Comparison of ENCODE assay signal across 9 cellular contexts in the genomic region with DNA sequence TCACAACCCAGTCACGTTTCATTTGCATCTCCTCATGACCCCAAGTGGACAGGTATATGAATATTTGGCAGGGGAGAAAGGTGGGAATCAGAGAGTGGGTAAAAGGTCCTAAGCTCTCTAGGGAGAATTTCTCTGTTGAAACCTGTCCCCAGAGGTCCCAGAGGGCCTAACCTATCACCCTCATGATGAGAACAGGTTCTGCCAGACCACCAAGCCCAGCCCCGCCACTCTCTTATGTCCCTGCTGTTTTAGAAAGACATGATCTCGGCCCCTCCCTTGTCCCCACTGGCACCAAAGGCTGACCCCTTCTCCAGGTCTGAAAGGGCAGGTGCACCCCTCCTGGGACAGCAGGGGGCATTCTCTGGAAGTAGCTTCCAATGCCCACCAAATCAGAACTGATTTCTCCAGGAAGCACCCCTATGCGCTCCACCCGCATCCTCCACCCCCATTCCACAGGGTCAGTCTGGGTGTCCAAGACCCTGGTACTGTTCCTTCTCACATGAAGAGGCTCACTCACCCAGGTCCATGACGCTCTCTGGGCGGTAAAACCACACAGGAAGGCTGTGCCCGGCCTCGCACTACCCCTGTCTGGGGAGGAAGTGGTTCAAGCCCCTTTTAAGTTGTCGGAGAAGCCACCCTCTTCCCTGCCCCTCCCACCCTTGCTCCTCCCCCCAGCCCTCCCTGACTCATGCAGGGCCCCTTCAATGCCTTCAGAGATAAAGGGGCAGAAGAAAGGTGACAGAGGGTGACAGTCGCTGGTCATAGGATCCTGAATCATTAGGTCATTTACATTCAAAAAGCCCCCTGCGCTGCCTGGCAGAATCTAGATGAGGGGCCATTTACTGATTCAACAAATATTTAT. TPM values are rescaled to one million over a fixed set of nuclear protein-coding genes. Genes with fewer than 3 reads are reported as not detected.
A peak's percentile ranks its signal among the peaks of the same experiment; 100 is the strongest.
DNase-seq lines count a peak whose midpoint lies in the region; ATAC-seq, FAIRE-seq and TF ChIP-seq lines count a peak whose summit lies in the region.
"Had no signal": no experiment of that assay in that cellular context is flagged by ENCODE, and none has a peak within 500 bp of the region (broad histone marks: within the 10 kb centered on the region; RNA-seq: fewer than 3 reads in every experiment).

TSS of gene CCR7 (minus strand) at position 590 of the 862 bp plus-strand sequence. CDS start at position 527, 63 bp downstream.

- TF ChIP-seq RAD21 in GM12878 (IDR thresholded peaks at IDR 0.05; ENCODE audit: insufficient read depth, low read depth, low read length), result 0 out of 2 replicates have a peak, but pooled peaks have one; percentile 7

- in situ Hi-C loops in GM12878 (cut with MboI), result loop anchor here (5.0 kb wide), 1 partner anchor 37 kb away; no protein-coding TSS in a partner anchor

- H3K4me3 ChIP-seq in GM12878, result peak within 1 kb of the TSS; percentile 93
- no peak within 1 kb of the TSS for H3K4me3 ChIP-seq in dorsolateral prefrontal cortex

- POLR2A ChIA-PET in GM12878 (lab: Charles Lee), result interaction anchor here (0.6 to 9.5 kb wide), 12 partner anchors 11 to 57 kb away, joined by 3 to 97 read pairs (median 18); no protein-coding TSS in a partner anchor

- H2AFZ ChIP-seq in GM12878 (ENCODE audit: control insufficient read depth, low read depth, low read length), result no peak within 1 kb of the TSS

- TF ChIP-seq EP300 in GM12878 (IDR thresholded peaks at IDR 0.05; ENCODE audit: borderline replicate concordance in 1 of 2, control insufficient read depth in 1 of 2, low read depth in 2 of 2, low read length in 2 of 2), result peak; percentile 12 to 51; a peak in 1 of 4 replicates

- RAD21 ChIA-PET in GM12878 (lab: Charles Lee; ENCODE audit: unreplicated experiment), result interaction anchor here (1.3 to 21.1 kb wide), 8 partner anchors 12 to 147 kb away, joined by 4 to 514 read pairs (median 70); partner anchors contain the start of gene TOP2A

- peaks cover 25% of the 10 kb centered on the region for H3K4me1 ChIP-seq in GM12878 (ENCODE audit: control insufficient read depth, insufficient read depth, low read length)

- H3K4me2 ChIP-seq in GM12878 (ENCODE audit: control insufficient read depth, insufficient read depth), result peak within 1 kb of the TSS; percentile 83

- H3K9me3 ChIP-seq in GM12878 (replicated peaks; ENCODE audit: control insufficient read depth, insufficient read depth, low read length), result peaks cover 18% of the 10 kb centered on the region

- TF ChIP-seq CTCF in GM12878 (IDR thresholded peaks at IDR 0.05 in 2 of 3, conservative IDR thresholded peaks at IDR 0.05 in 1 of 3; ENCODE audit: control insufficient read depth in 2 of 3, extremely low read depth in 1 of 3, insufficient read depth in 1 of 3, low read depth in 3 of 3, low read length in 3 of 3) (peak in 2 of 3 experiments; percentile 16 to 24; a peak in 2 of 6 replicates), dorsolateral prefrontal cortex (IDR thresholded peaks at IDR 0.05 in 54 of 56, conservative IDR thresholded peaks at IDR 0.05 in 2 of 56; ENCODE audit: low read depth in 1 of 56, partially characterized antibody in 56 of 56) (no peak)

- peak; percentile 72 for DNase-seq in activated CD4-positive, CD25-positive, alpha-beta regulatory T cell treated with anti-CD3 and anti-CD28 coated beads, Interleukin-2, amount 50 U/mL, for 72 hours
- DNase-seq in GM12878 (ENCODE audit: low read depth, low spot score), result no peak
- DNase-seq in stimulated activated CD8-positive, alpha-beta memory T cell treated with anti-CD3 and anti-CD28 coated beads, Interleukin-12 subunit alpha, Interleukin-12 subunit beta, amount 100 ng/mL, for 4 hours (ENCODE audit: low read depth), result peak; percentile 67
- no peak for DNase-seq in dorsolateral prefrontal cortex

- SMC1A ChIA-PET in GM12878 (lab: Charles Lee; ENCODE audit: uncharacterized antibody, unreplicated experiment), result interaction anchor here (0.9 to 21.2 kb wide), 10 partner anchors 12 to 55 kb away, joined by 3 to 430 read pairs (median 56); no protein-coding TSS in a partner anchor

- ATAC-seq in GM12878, result peak; percentile 44
- no peak for ATAC-seq in HG02840 (IDR thresholded peaks at IDR 0.05; ENCODE audit: low FRiP score, unreplicated experiment)
- no peak for ATAC-seq in HG02571 (IDR thresholded peaks at IDR 0.05; ENCODE audit: unreplicated experiment)
- no peak for ATAC-seq in GM21723 (IDR thresholded peaks at IDR 0.05; ENCODE audit: unreplicated experiment)

- H3K27me3 ChIP-seq in GM12878 (replicated peaks in 1 of 2; ENCODE audit: control insufficient read depth in 2 of 2, insufficient read depth in 2 of 2, low read length in 1 of 2) (no peaks in the 10 kb centered on the region; a peak in 1 of 4 replicates), dorsolateral prefrontal cortex (no peaks in the 10 kb centered on the region)

- H3K27ac ChIP-seq in GM12878 (ENCODE audit: control insufficient read depth, insufficient read depth) (peak within 1 kb of the TSS; percentile 98), dorsolateral prefrontal cortex (no peak within 1 kb of the TSS)

- H3K79me2 ChIP-seq in GM12878 (ENCODE audit: control insufficient read depth, insufficient read depth, low read length), result peaks cover 52% of the 10 kb centered on the region

- no peaks in the 10 kb centered on the region; a peak in 1 of 4 replicates for H3K36me3 ChIP-seq in GM12878 (ENCODE audit: control insufficient read depth in 2 of 2, insufficient read depth in 2 of 2, low read length in 1 of 2)

- 0% methylated on average over 12 of the region's 12 CpGs for WGBS in GM12878 (ENCODE audit: insufficient coverage, insufficient replicate concordance, low lambda C conversion rate, missing lambda C conversion rate)

- TF ChIP-seq POLR2A in GM18526 (IDR thresholded peaks at IDR 0.05; ENCODE audit: extremely low read depth, insufficient read length) (peak; percentile 65), GM12878 (IDR thresholded peaks at IDR 0.05; ENCODE audit: low read depth, low read length) (peak; percentile 96)

- peak within 1 kb of the TSS; percentile 90 for H3K9ac ChIP-seq in GM12878 (ENCODE audit: control insufficient read depth, insufficient read depth, low read length)

- BruUV-seq in GM12878 (replicated peaks; lab: Mats Ljungman, UMichigan), result no TSS peak

- peak; percentile 78 for FAIRE-seq in GM12878 (lab: Jason Lieb, UNC)

- intact Hi-C loops in GM12878 (cut with micrococcal nuclease; ENCODE audit: unreplicated experiment), result loop anchor here (1.0 to 10.0 kb wide), 3 partner anchors 12 to 160 kb away; no protein-coding TSS in a partner anchor
- intact Hi-C loops in dorsolateral prefrontal cortex (cut with DNase I), result loop anchor here in 1 of 2 donors (5.0 kb wide), 1 partner anchor 263 kb away; no protein-coding TSS in a partner anchor

- CTCF ChIA-PET in GM12878 (lab: Yijun Ruan, JAX), result interaction anchor here (0.8 to 12.8 kb wide), 9 partner anchors 12 to 1098 kb away, joined by 3 to 318 read pairs (median 12); no protein-coding TSS in a partner anchor

- H4K20me1 ChIP-seq in GM12878 (ENCODE audit: control insufficient read depth, insufficient read depth), result no peaks in the 10 kb centered on the region

TF ChIP-seq in GM12878, 131 proteins besides CTCF, POLR2A, EP300 and RAD21 (continues in another document):
- TF ChIP-seq PAX5 (IDR thresholded peaks at IDR 0.05; ENCODE audit: borderline replicate concordance, low read depth, low read length) (no peak), SKIL (IDR thresholded peaks at IDR 0.05; ENCODE audit: low read depth, poor library complexity, severe bottlenecking) (peak; percentile 78), JUNB (IDR thresholded peaks at IDR 0.05) (peak; percentile 56; the same call in 1 of the 2 replicates), SUPT20H (IDR thresholded peaks at IDR 0.05; ENCODE audit: borderline replicate concordance, control insufficient read depth, low read depth, low read length) (no peak), SRF (IDR thresholded peaks at IDR 0.05; ENCODE audit: low read depth in 2 of 2, low read length in 2 of 2) (0 out of 4 replicates have a peak, but pooled peaks of 1 of the 2 experiments have one; percentile 11)

RNA-seq across cellular contexts. Expression of gene CCR7, which starts in this region (rescaled TPM):
- 1,072 and 1,160 TPM in 2 replicates for total RNA-seq in GM12878 (2013; cell fraction: nucleolus; rRNA removed)
- total RNA-seq in GM12878 (2014; rRNA removed) (235 and 242 TPM in 2 replicates), GM12878 (2014; rRNA removed; fragmentation: Illumina TruSeq; extraction: Trizol) (131 and 136 TPM in 2 replicates), GM12878 (2021) (192 and 209 TPM in 2 replicates), dorsolateral prefrontal cortex (under 1 TPM in 4 of 120 experiments, not detected in 116; 0.25 to 0.49 (median 0.30) TPM)
- 96.4 TPM for polyA plus RNA-seq in GM12878 (2011; ENCODE audit: low read depth)
- polyA plus RNA-seq in GM12878 (2011; rRNA removed) (696 and 1,171 TPM in 2 replicates), GM12878 (2014; fragmentation: Illumina TruSeq; extraction: Trizol) (171 and 245 TPM in 2 replicates), GM12878 (2014; fragmentation: Nextera tagmentation; extraction: Ambion mirVana) (100 to 1,000 TPM; 235 to 294 TPM), GM12878 (2014; rRNA removed) (258 and 274 TPM in 2 replicates), GM12878 (2016; fragmentation: Nextera tagmentation; extraction: Ambion mirVana) (100 to 1,000 TPM; 571 to 606 TPM)
- polyA plus RNA-seq in GM12878 (2011; cell fraction: cytosol; rRNA removed), result 1,486 and 1,699 TPM in 2 replicates
- polyA plus RNA-seq in GM12878 (2011; cell fraction: nucleus; rRNA removed), result 1,140 and 1,750 TPM in 2 replicates
- polyA plus RNA-seq in GM12878 (2012), result 149 and 215 TPM in 2 replicates
- 2,298 and 2,348 TPM in 2 replicates for polyA minus RNA-seq in GM12878 (2011; rRNA and poly(A)+ RNA removed)
- 332 and 352 TPM in 2 replicates for polyA minus RNA-seq in GM12878 (2011; cell fraction: cytosol; rRNA and poly(A)+ RNA removed)
- 378 and 542 TPM in 2 replicates for polyA minus RNA-seq in GM12878 (2011; cell fraction: nucleus; rRNA and poly(A)+ RNA removed)
- polyA plus RNA-seq: neural cell had no signal

Comparison
In these comparisons a context has a peak if more than half of its experiments do, and no peak if none do; other contexts are left out.
1. RNA of gene CCR7 (total RNA-seq): 131 to 1,160 TPM in GM12878; 0.25 to 0.49 TPM in dorsolateral prefrontal cortex; every median in the first group is over 10 times any median in the second.
2. DNase-seq: peak in activated CD4-positive, CD25-positive, alpha-beta regulatory T cell treated with anti-CD3 and anti-CD28 coated beads, Interleukin-2, amount 50 U/mL, for 72 hours (single experiment) and stimulated activated CD8-positive, alpha-beta memory T cell treated with anti-CD3 and anti-CD28 coated beads, Interleukin-12 subunit alpha, Interleukin-12 subunit beta, amount 100 ng/mL, for 4 hours (single experiment); none in GM12878 (single experiment) and dorsolateral prefrontal cortex (0 of 10).
3. CTCF ChIP-seq: peak in GM12878 (2 of 3); none in dorsolateral prefrontal cortex (0 of 56).